ENCODE assay signal across 14 cellular contexts in the genomic region with DNA sequence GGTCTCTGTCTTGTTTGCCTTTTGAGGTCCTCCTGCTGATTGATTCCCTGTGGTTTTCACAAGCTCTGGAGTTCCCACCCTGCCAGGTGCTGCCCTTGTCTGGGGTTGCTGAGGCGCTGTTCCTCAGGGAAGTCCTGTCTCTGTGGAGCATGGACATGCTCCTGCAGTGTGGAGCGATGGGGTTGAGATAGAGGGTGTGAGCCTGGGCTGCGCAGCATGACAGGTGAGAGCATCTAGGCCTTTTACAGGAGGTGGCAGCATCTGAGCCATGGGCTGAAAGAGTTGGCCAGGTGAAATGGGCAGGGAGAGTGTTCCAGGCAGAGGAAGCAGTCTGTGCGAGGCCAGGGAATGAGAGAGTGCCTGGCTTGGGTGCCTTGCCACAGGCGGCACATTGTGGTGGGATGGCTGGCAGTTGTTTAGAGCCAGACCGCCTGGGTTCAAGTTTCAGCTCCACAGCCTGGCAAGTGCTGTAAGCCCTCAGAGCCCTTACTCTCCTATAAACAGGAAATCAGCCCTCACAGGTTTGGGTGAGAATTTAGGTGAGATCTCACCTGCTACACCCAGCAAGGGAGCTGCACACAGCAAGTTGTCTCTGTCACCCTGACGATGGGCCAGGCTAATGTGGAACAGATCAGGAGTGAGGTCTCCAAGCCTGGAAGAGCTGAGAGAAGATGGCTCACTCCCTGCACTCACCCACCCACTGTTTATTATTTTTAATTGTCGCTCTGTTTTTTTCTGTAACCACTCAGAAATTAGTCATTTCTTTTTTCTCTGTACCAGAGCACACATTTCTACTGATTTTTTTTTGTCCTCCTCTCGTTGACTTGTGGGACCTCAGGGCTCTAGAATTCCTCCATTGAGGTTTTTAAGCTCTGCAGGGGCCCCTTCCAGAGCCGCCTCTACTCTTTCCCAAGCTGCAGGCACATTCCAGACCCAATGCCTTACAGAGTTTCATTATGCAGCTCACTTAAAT.
DNase-seq lines count a peak whose midpoint lies in the region; ATAC-seq lines count a peak whose summit lies in the region.
"Had no signal": no experiment of that assay in that cellular context is flagged by ENCODE, and none has a peak within 500 bp of the region (broad histone marks: within the 10 kb centered on the region; RNA-seq: fewer than 3 reads in every experiment).

No MANE protein-coding gene starts in this region.

- H3K27me3 Mint-ChIP-seq in activated naive CD4-positive, alpha-beta T cell treated with anti-CD3 and anti-CD28 coated beads, Interleukin-2, amount 10 ng/mL, durations not matched to agents 7 days and 5 days, result no peaks in the 10 kb centered on the region
- H3K27me3 Mint-ChIP-seq in activated naive CD8-positive, alpha-beta T cell treated with anti-CD3 and anti-CD28 coated beads, Interleukin-2, amount 50 U/mL, for 24 hours, result no peaks in the 10 kb centered on the region
- H3K27me3 Mint-ChIP-seq: activated CD4-positive, alpha-beta T cell treated with anti-CD3 and anti-CD28 coated beads, Interleukin-2, amount 10 ng/mL, durations not matched to agents 24 days and 14 days had no signal

- H3K4me3 Mint-ChIP-seq in activated naive CD4-positive, alpha-beta T cell treated with anti-CD3 and anti-CD28 coated beads, Interleukin-2, amount 10 ng/mL, durations not matched to agents 7 days and 5 days, result no peak overlapping the region
- no peak overlapping the region for H3K4me3 Mint-ChIP-seq in activated naive CD8-positive, alpha-beta T cell treated with anti-CD3 and anti-CD28 coated beads, Interleukin-2, amount 50 U/mL, for 24 hours
- H3K4me3 Mint-ChIP-seq: activated CD4-positive, alpha-beta T cell treated with anti-CD3 and anti-CD28 coated beads, Interleukin-2, amount 10 ng/mL, durations not matched to agents 24 days and 14 days had no signal

- no peaks in the 10 kb centered on the region for H3K9me3 Mint-ChIP-seq in activated naive CD4-positive, alpha-beta T cell treated with anti-CD3 and anti-CD28 coated beads, Interleukin-2, amount 10 ng/mL, durations not matched to agents 7 days and 5 days
- H3K9me3 Mint-ChIP-seq in activated naive CD8-positive, alpha-beta T cell treated with anti-CD3 and anti-CD28 coated beads, Interleukin-2, amount 50 U/mL, for 24 hours, result no peaks in the 10 kb centered on the region
- H3K9me3 Mint-ChIP-seq: activated CD4-positive, alpha-beta T cell treated with anti-CD3 and anti-CD28 coated beads, Interleukin-2, amount 10 ng/mL, durations not matched to agents 24 days and 14 days had no signal

- CTCF ChIA-PET in activated naive CD4-positive, alpha-beta T cell treated with anti-CD3 and anti-CD28 coated beads, Interleukin-2, amount 10 ng/mL, durations not matched to agents 7 days and 5 days (lab: Charles Lee), result no interaction called here

- H3K27me3 ChIP-seq in stomach smooth muscle (ENCODE audit: control insufficient read depth in 1 of 2, insufficient read depth in 2 of 2, low read length in 2 of 2), result no peaks in the 10 kb centered on the region
- H3K27me3 ChIP-seq: BLaER1 treated with 17β-estradiol and CSF1 and Interleukin-3, amounts not matched to agents 10 nM and 100 nM had no signal

- no peaks in the 10 kb centered on the region for H3K4me1 Mint-ChIP-seq in activated naive CD4-positive, alpha-beta T cell treated with anti-CD3 and anti-CD28 coated beads, Interleukin-2, amount 10 ng/mL, durations not matched to agents 7 days and 5 days
- peaks cover 2% of the 10 kb centered on the region for H3K4me1 Mint-ChIP-seq in activated naive CD8-positive, alpha-beta T cell treated with anti-CD3 and anti-CD28 coated beads, Interleukin-2, amount 50 U/mL, for 24 hours
- H3K4me1 Mint-ChIP-seq: activated CD4-positive, alpha-beta T cell treated with anti-CD3 and anti-CD28 coated beads, Interleukin-2, amount 10 ng/mL, durations not matched to agents 24 days and 14 days had no signal

- no peak for ATAC-seq in activated naive CD8-positive, alpha-beta T cell treated with anti-CD3 and anti-CD28 coated beads, Interleukin-2, amount 50 U/mL, for 24 hours
- ATAC-seq in HG02678 (IDR thresholded peaks at IDR 0.05; ENCODE audit: unreplicated experiment), result no peak

- H3K27ac Mint-ChIP-seq in activated naive CD4-positive, alpha-beta T cell treated with anti-CD3 and anti-CD28 coated beads, Interleukin-2, amount 10 ng/mL, durations not matched to agents 7 days and 5 days, result peak overlapping the region; percentile 59
- H3K27ac Mint-ChIP-seq in activated naive CD8-positive, alpha-beta T cell treated with anti-CD3 and anti-CD28 coated beads, Interleukin-2, amount 50 U/mL, for 24 hours, result peak overlapping the region; percentile 37
- H3K27ac Mint-ChIP-seq: activated CD4-positive, alpha-beta T cell treated with anti-CD3 and anti-CD28 coated beads, Interleukin-2, amount 10 ng/mL, durations not matched to agents 24 days and 14 days had no signal

- peaks cover 80 to 84% of the 10 kb centered on the region in 2 donors for H3K36me3 ChIP-seq in stomach smooth muscle (ENCODE audit: control insufficient read depth in 2 of 2, insufficient read depth in 2 of 2, low read length in 2 of 2)

- no peak for DNase-seq in activated naive CD4-positive, alpha-beta T cell treated with anti-CD3 and anti-CD28 coated beads, Interleukin-2, amount 10 ng/mL, durations not matched to agents 7 days and 5 days
- DNase-seq in activated naive CD4-positive, alpha-beta T cell treated with Interleukin-2 at 50 U/mL for 16 hours, result no peak
- no peak for DNase-seq in activated naive CD8-positive, alpha-beta T cell treated with anti-CD3 and anti-CD28 coated beads, Interleukin-2, amount 50 U/mL, for 24 hours
- DNase-seq in iris pigment epithelial cell (ENCODE audit: low read depth), result peak; percentile 40
- DNase-seq in SHP77 treated with DMSO at 0.1 percent for 48 hours (lab: John Stamatoyannopoulos, UW), result no peak
- DNase-seq in cerebellar cortex (ENCODE audit: low spot score), result no peak
- DNase-seq: activated CD4-positive, alpha-beta T cell treated with anti-CD3 and anti-CD28 coated beads, Interleukin-2, amount 10 ng/mL, durations not matched to agents 24 days and 14 days; head of caudate nucleus; NCI-H2227 treated with DMSO at 0.1 percent for 48 hours; SIG-M5; stimulated activated CD4-positive, alpha-beta T cell treated with anti-CD3 and anti-CD28 coated beads, Interleukin-4, amount 100 ng/mL, for 4 hours had no signal

- peaks cover 63% of the 10 kb centered on the region for H3K36me3 Mint-ChIP-seq in activated naive CD4-positive, alpha-beta T cell treated with anti-CD3 and anti-CD28 coated beads, Interleukin-2, amount 10 ng/mL, durations not matched to agents 7 days and 5 days
- peaks cover 56% of the 10 kb centered on the region for H3K36me3 Mint-ChIP-seq in activated naive CD8-positive, alpha-beta T cell treated with anti-CD3 and anti-CD28 coated beads, Interleukin-2, amount 50 U/mL, for 24 hours (ENCODE audit: low read depth)

- no peak overlapping the region for H3K9ac ChIP-seq in stomach smooth muscle (ENCODE audit: low read length in 2 of 2)

- peaks cover 0 to 6% of the 10 kb centered on the region in 2 donors for H3K9me3 ChIP-seq in stomach smooth muscle (ENCODE audit: control insufficient read depth in 2 of 2, low read length in 2 of 2)
- H3K9me3 ChIP-seq: BLaER1 treated with 17β-estradiol and CSF1 and Interleukin-3, amounts not matched to agents 10 nM and 100 nM had no signal

- no peaks in the 10 kb centered on the region for H3K4me1 ChIP-seq in stomach smooth muscle (ENCODE audit: control insufficient read depth, insufficient read depth, low read length)

- peak overlapping the region; percentile 46 for H3K27ac ChIP-seq in stomach smooth muscle (ENCODE audit: low read length)
- H3K27ac ChIP-seq: BLaER1 treated with 17β-estradiol and CSF1 and Interleukin-3, amounts not matched to agents 10 nM and 100 nM had no signal

- H3K4me3 ChIP-seq in stomach smooth muscle (ENCODE audit: low read length in 2 of 2), result no peak overlapping the region
- H3K4me3 ChIP-seq: BLaER1 treated with 17β-estradiol and CSF1 and Interleukin-3, amounts not matched to agents 10 nM and 100 nM had no signal
